In the genomic region with DNA sequence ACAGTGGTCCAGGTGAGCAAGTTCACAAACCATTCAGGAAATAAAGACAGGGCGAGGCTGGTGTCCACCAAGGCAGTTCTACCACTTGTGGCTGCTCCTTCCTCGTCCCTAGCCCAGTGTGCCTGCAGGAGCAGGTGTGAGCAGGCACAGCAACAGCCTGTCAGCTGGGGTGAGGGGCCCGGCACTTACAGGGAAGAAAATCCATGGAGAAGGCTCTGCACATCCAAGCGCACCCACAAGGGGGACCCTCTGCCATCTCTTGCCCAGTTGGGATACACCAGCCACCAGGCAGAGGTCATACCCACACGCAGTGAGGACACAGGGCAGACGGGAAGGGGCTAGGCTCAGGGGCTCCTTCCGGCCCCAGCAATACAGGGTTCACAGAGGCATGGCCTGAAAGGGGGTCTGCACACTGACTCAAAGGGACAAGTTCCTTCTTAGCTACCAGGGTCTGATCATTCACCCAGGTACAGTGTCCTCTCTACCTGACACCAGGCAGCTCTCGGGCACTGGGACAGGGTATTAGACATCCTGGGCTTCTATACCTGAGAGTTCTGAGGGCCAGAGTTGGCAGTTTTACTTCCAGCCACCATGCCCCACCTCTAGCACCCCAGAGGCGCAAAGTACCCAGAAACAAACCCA, we compare ENCODE assay signal across 8 cellular contexts. TPM values are rescaled to one million over a fixed set of nuclear protein-coding genes. Genes with fewer than 3 reads are reported as not detected.
A peak's percentile ranks its signal among the peaks of the same experiment; 100 is the strongest.
DNase-seq lines count a peak whose midpoint lies in the region; TF ChIP-seq lines count a peak whose summit lies in the region.

No MANE protein-coding gene starts in this region.

- in situ Hi-C loops in astrocyte of the spinal cord (cut with HindIII; ENCODE audit: low sequenced_read_pairs): no loop called here

- H3K4me3 ChIP-seq in astrocyte of the spinal cord (ENCODE audit: low read depth, low read length): no peak overlapping the region
- H3K4me3 ChIP-seq in stomach: no peak overlapping the region

- peak overlapping the region; percentile 1 to 75 (median 52) for H3K27ac ChIP-seq in stomach

- no peak for TF ChIP-seq EP300 in stomach (IDR thresholded peaks at IDR 0.05)

- no peak for TF ChIP-seq POLR2A in stomach (IDR thresholded peaks at IDR 0.05)

- no peaks in the 10 kb centered on the region for H3K9me3 ChIP-seq in stomach

- 46 to 90% (median 56%) methylated on average over 2 to 9 of the region's 9 CpGs for WGBS in stomach, 5 donors

- TF ChIP-seq CTCF in astrocyte of the spinal cord (IDR thresholded peaks at IDR 0.05; ENCODE audit: low read depth, low read length) (peak; percentile 62), stomach (IDR thresholded peaks at IDR 0.05) (peak in 5 of 7 experiments; percentile 41 to 59 (median 54))

- intact Hi-C loops in stomach (cut with DNase I; ENCODE audit: low total_unique reads): no loop called here

- H3K27me3 ChIP-seq in stomach: no peaks in the 10 kb centered on the region

- peak; percentile 46 for DNase-seq in stimulated activated CD4-positive, alpha-beta T cell treated with anti-CD3 and anti-CD28 coated beads, Interleukin-15, amount 100 ng/mL, for 24 hours
- no peak for DNase-seq in stimulated activated CD4-positive, alpha-beta T cell treated with anti-CD3 and anti-CD28 coated beads, Interleukin-4, amount 100 ng/mL, for 1 hour
- DNase-seq in NCI-H2171 treated with DMSO at 0.1 percent for 48 hours (lab: John Stamatoyannopoulos, UW): peak; percentile 79
- DNase-seq in astrocyte of the spinal cord (ENCODE audit: low read depth, low spot score): peak; percentile 26
- peak; percentile 86 for DNase-seq in iPS-NIHi11 (ENCODE audit: low spot score)
- peak; percentile 73 for DNase-seq in stomach
- no peak for DNase-seq in effector CD4-positive, alpha-beta T cell
- no peak for DNase-seq in stimulated activated CD4-positive, alpha-beta T cell treated with anti-CD3 and anti-CD28 coated beads, Interleukin-4, amount 100 ng/mL, for 4 hours

- H3K4me1 ChIP-seq in stomach: peaks cover 29 to 72% (median 50%) of the 10 kb centered on the region in 4 donors

- peaks cover 63 to 79% (median 77%) of the 10 kb centered on the region in 4 donors for H3K36me3 ChIP-seq in stomach

RNA-seq across cellular contexts. Expression of a gene that starts 27.0 kb away (rescaled TPM):
- total RNA-seq in stomach: 10 to 100 TPM in 3 of 5 donors, 1 to 10 TPM in 2; 2.9 to 36.5 (median 18.8) TPM
- 10 to 100 TPM in 2 of 3 donors, 1 to 10 TPM in 1; 9.5 to 13.8 (median 10.6) TPM for polyA plus RNA-seq in stomach

RNA-seq across cellular contexts. Expression of a gene that starts 35.4 kb away (rescaled TPM):
- total RNA-seq in stomach: 100 to 1,000 TPM in 1 of 5 donors, 10 to 100 TPM in 3, 1 to 10 TPM in 1; 6.4 to 175 (median 59.8) TPM
- 100 to 1,000 TPM in 2 of 3 donors, 10 to 100 TPM in 1; 51.6 to 109 (median 106) TPM for polyA plus RNA-seq in stomach

RNA-seq across cellular contexts. Expression of a gene that starts 37.1 kb away (rescaled TPM):
- total RNA-seq in stomach: 100 to 1,000 TPM in 1 of 5 donors, 10 to 100 TPM in 4; 22.8 to 109 (median 47.7) TPM
- polyA plus RNA-seq in stomach: 100 to 1,000 TPM in 1 of 3 donors, 10 to 100 TPM in 2; 67.7 to 126 (median 90.7) TPM

RNA-seq across cellular contexts. Expression of a gene that starts 44.6 kb away (rescaled TPM):
- total RNA-seq in stomach: under 1 TPM in 2 of 5 donors, not detected in 3; 0.37 to 0.43 TPM
- not detected for polyA plus RNA-seq in stomach

Comparison
In these comparisons a context has a peak if more than half of its experiments do, and no peak if none do; other contexts are left out.
1. DNase-seq: peak in stimulated activated CD4-positive, alpha-beta T cell treated with anti-CD3 and anti-CD28 coated beads, Interleukin-15, amount 100 ng/mL, for 24 hours (single experiment), NCI-H2171 treated with DMSO at 0.1 percent for 48 hours (single experiment), astrocyte of the spinal cord (single experiment), iPS-NIHi11 (single experiment) and stomach (single experiment); none in stimulated activated CD4-positive, alpha-beta T cell treated with anti-CD3 and anti-CD28 coated beads, Interleukin-4, amount 100 ng/mL, for 1 hour (single experiment), effector CD4-positive, alpha-beta T cell (single experiment) and stimulated activated CD4-positive, alpha-beta T cell treated with anti-CD3 and anti-CD28 coated beads, Interleukin-4, amount 100 ng/mL, for 4 hours (0 of 2).